8 cellular contexts compared by ENCODE assay signal in genomic region chr10:22620140-22620857, GRCh38.
DNase-seq lines count a peak whose midpoint lies in the region; ATAC-seq and TF ChIP-seq lines count a peak whose summit lies in the region.

No MANE protein-coding gene starts in this region.

- no peak overlapping the region for H3K4me3 Mint-ChIP-seq in activated CD8-positive, alpha-beta T cell treated with anti-CD3 and anti-CD28 coated beads for 36 hours
- H3K4me3 Mint-ChIP-seq in activated CD8-positive, alpha-beta T cell treated with anti-CD3 and anti-CD28 coated beads, Interleukin-2, amount 10 ng/mL, durations not matched to agents 7 days and 5 days = no peak overlapping the region
- no peak overlapping the region for H3K4me3 Mint-ChIP-seq in activated naive CD8-positive, alpha-beta T cell treated with anti-CD3 and anti-CD28 coated beads for 36 hours
- H3K4me3 Mint-ChIP-seq in CD14-positive monocyte = no peak overlapping the region

- no peaks in the 10 kb centered on the region for H3K9me3 Mint-ChIP-seq in activated CD8-positive, alpha-beta T cell treated with anti-CD3 and anti-CD28 coated beads for 36 hours
- no peaks in the 10 kb centered on the region for H3K9me3 Mint-ChIP-seq in activated CD8-positive, alpha-beta T cell treated with anti-CD3 and anti-CD28 coated beads, Interleukin-2, amount 10 ng/mL, durations not matched to agents 7 days and 5 days (ENCODE audit: insufficient read depth)
- no peaks in the 10 kb centered on the region for H3K9me3 Mint-ChIP-seq in activated naive CD8-positive, alpha-beta T cell treated with anti-CD3 and anti-CD28 coated beads for 36 hours
- no peaks in the 10 kb centered on the region for H3K9me3 Mint-ChIP-seq in CD14-positive monocyte

- ATAC-seq in activated CD8-positive, alpha-beta T cell treated with anti-CD3 and anti-CD28 coated beads for 36 hours = no peak
- ATAC-seq in activated CD8-positive, alpha-beta T cell treated with anti-CD3 and anti-CD28 coated beads, Interleukin-2, amount 10 ng/mL, durations not matched to agents 7 days and 5 days = no peak
- ATAC-seq in left cardiac atrium (peak; percentile 83 to 92), HG03135 (IDR thresholded peaks at IDR 0.05; ENCODE audit: unreplicated experiment) (no peak)

- CTCF ChIA-PET in activated CD8-positive, alpha-beta T cell treated with anti-CD3 and anti-CD28 coated beads for 36 hours (lab: Charles Lee) = interaction anchor here (1.0 to 3.0 kb wide), 4 partner anchors 9 to 369 kb away, joined by 3 to 13 read pairs (median 4); no protein-coding TSS in a partner anchor
- CTCF ChIA-PET in activated CD8-positive, alpha-beta T cell treated with anti-CD3 and anti-CD28 coated beads, Interleukin-2, amount 10 ng/mL, durations not matched to agents 7 days and 5 days (lab: Charles Lee) = interaction anchor here (1.0 to 3.4 kb wide), 5 partner anchors 9 to 46 kb away, joined by 3 to 14 read pairs (median 4); no protein-coding TSS in a partner anchor

- POLR2A ChIA-PET in activated CD8-positive, alpha-beta T cell treated with anti-CD3 and anti-CD28 coated beads for 36 hours (lab: Charles Lee) = interaction anchor here (1.4 to 2.7 kb wide), 5 partner anchors 9 to 77 kb away, joined by 3 to 10 read pairs (median 6); no protein-coding TSS in a partner anchor
- POLR2A ChIA-PET in activated CD8-positive, alpha-beta T cell treated with anti-CD3 and anti-CD28 coated beads, Interleukin-2, amount 10 ng/mL, durations not matched to agents 7 days and 5 days (lab: Charles Lee) = interaction anchor here (0.6 to 3.4 kb wide), 3 partner anchors 10 to 41 kb away, joined by 3 to 10 read pairs (median 4); no protein-coding TSS in a partner anchor

- H3K4me1 Mint-ChIP-seq in activated CD8-positive, alpha-beta T cell treated with anti-CD3 and anti-CD28 coated beads for 36 hours (ENCODE audit: low read depth) = peaks cover 95% of the 10 kb centered on the region
- H3K4me1 Mint-ChIP-seq in activated CD8-positive, alpha-beta T cell treated with anti-CD3 and anti-CD28 coated beads, Interleukin-2, amount 10 ng/mL, durations not matched to agents 7 days and 5 days (ENCODE audit: low read depth) = peaks cover 94% of the 10 kb centered on the region
- peaks cover 93% of the 10 kb centered on the region for H3K4me1 Mint-ChIP-seq in activated naive CD8-positive, alpha-beta T cell treated with anti-CD3 and anti-CD28 coated beads for 36 hours
- peaks cover 49% of the 10 kb centered on the region for H3K4me1 Mint-ChIP-seq in CD14-positive monocyte

- H3K27me3 Mint-ChIP-seq in activated CD8-positive, alpha-beta T cell treated with anti-CD3 and anti-CD28 coated beads for 36 hours = no peaks in the 10 kb centered on the region
- no peaks in the 10 kb centered on the region for H3K27me3 Mint-ChIP-seq in activated CD8-positive, alpha-beta T cell treated with anti-CD3 and anti-CD28 coated beads, Interleukin-2, amount 10 ng/mL, durations not matched to agents 7 days and 5 days (ENCODE audit: low read depth)
- H3K27me3 Mint-ChIP-seq in activated naive CD8-positive, alpha-beta T cell treated with anti-CD3 and anti-CD28 coated beads for 36 hours = no peaks in the 10 kb centered on the region
- H3K27me3 Mint-ChIP-seq in CD14-positive monocyte (ENCODE audit: low read depth in 3 of 3) = peaks cover 0 to 1% (median 0%) of the 10 kb centered on the region in 3 donors

- peak; percentile 50 for DNase-seq in activated CD8-positive, alpha-beta T cell treated with anti-CD3 and anti-CD28 coated beads for 36 hours
- DNase-seq in activated CD8-positive, alpha-beta T cell treated with anti-CD3 and anti-CD28 coated beads, Interleukin-2, amount 10 ng/mL, durations not matched to agents 7 days and 5 days = no peak
- DNase-seq in activated naive CD8-positive, alpha-beta T cell treated with anti-CD3 and anti-CD28 coated beads for 36 hours = no peak
- DNase-seq in left cardiac atrium (peak; percentile 90), smooth muscle cell of the brain vasculature (ENCODE audit: low read depth, low spot score) (peak; percentile 92), CD14-positive monocyte (ENCODE audit: low spot score) (no peak)
- DNase-seq in activated CD4-positive, alpha-beta T cell treated with anti-CD3 and anti-CD28 coated beads for 48 hours = no peak

- H3K27ac Mint-ChIP-seq in activated CD8-positive, alpha-beta T cell treated with anti-CD3 and anti-CD28 coated beads for 36 hours = peak overlapping the region; percentile 82
- no peak overlapping the region for H3K27ac Mint-ChIP-seq in activated CD8-positive, alpha-beta T cell treated with anti-CD3 and anti-CD28 coated beads, Interleukin-2, amount 10 ng/mL, durations not matched to agents 7 days and 5 days
- peak overlapping the region; percentile 55 for H3K27ac Mint-ChIP-seq in activated naive CD8-positive, alpha-beta T cell treated with anti-CD3 and anti-CD28 coated beads for 36 hours
- H3K27ac Mint-ChIP-seq in CD14-positive monocyte = peak overlapping the region in 2 of 7 donors; percentile 43 to 53

- H3K36me3 Mint-ChIP-seq in activated CD8-positive, alpha-beta T cell treated with anti-CD3 and anti-CD28 coated beads for 36 hours (ENCODE audit: low read depth) = peaks cover 20% of the 10 kb centered on the region
- peaks cover 35% of the 10 kb centered on the region for H3K36me3 Mint-ChIP-seq in activated CD8-positive, alpha-beta T cell treated with anti-CD3 and anti-CD28 coated beads, Interleukin-2, amount 10 ng/mL, durations not matched to agents 7 days and 5 days (ENCODE audit: low read depth)
- H3K36me3 Mint-ChIP-seq in activated naive CD8-positive, alpha-beta T cell treated with anti-CD3 and anti-CD28 coated beads for 36 hours = peaks cover 36% of the 10 kb centered on the region
- peaks cover 0 to 6% of the 10 kb centered on the region in 2 donors for H3K36me3 Mint-ChIP-seq in CD14-positive monocyte

- intact Hi-C loops in activated CD8-positive, alpha-beta T cell treated with anti-CD3 and anti-CD28 coated beads for 36 hours (cut with micrococcal nuclease) = no loop called here
- intact Hi-C loops in left cardiac atrium (cut with DNase I) = loop anchor here in 1 of 2 donors (5.0 kb wide), 1 partner anchor 92 kb away; the partner anchor contains the start of gene PIP4K2A
- intact Hi-C loops in CD14-positive monocyte (cut with micrococcal nuclease) = no loop called here

- no peak for TF ChIP-seq CTCF in activated CD8-positive, alpha-beta T cell treated with anti-CD3 and anti-CD28 coated beads for 36 hours (IDR thresholded peaks at IDR 0.05)
- TF ChIP-seq CTCF in CD14-positive monocyte (IDR thresholded peaks at IDR 0.05) = no peak

Comparison
In these comparisons a context has a peak if more than half of its experiments do, and no peak if none do; other contexts are left out.
1. DNase-seq: peak in activated CD8-positive, alpha-beta T cell treated with anti-CD3 and anti-CD28 coated beads for 36 hours (single experiment), left cardiac atrium (single experiment) and smooth muscle cell of the brain vasculature (single experiment); none in activated CD8-positive, alpha-beta T cell treated with anti-CD3 and anti-CD28 coated beads, Interleukin-2, amount 10 ng/mL, durations not matched to agents 7 days and 5 days (single experiment), activated naive CD8-positive, alpha-beta T cell treated with anti-CD3 and anti-CD28 coated beads for 36 hours (single experiment), activated CD4-positive, alpha-beta T cell treated with anti-CD3 and anti-CD28 coated beads for 48 hours (single experiment) and CD14-positive monocyte (single experiment).
2. ATAC-seq: peak in left cardiac atrium (2 of 2); none in activated CD8-positive, alpha-beta T cell treated with anti-CD3 and anti-CD28 coated beads for 36 hours (single experiment), activated CD8-positive, alpha-beta T cell treated with anti-CD3 and anti-CD28 coated beads, Interleukin-2, amount 10 ng/mL, durations not matched to agents 7 days and 5 days (single experiment) and HG03135 (single experiment).